ENCODE assay signal across 10 cellular contexts in genomic region chr2:172783091-172783898, GRCh38. TPM values are rescaled to one million over a fixed set of nuclear protein-coding genes. Genes with fewer than 3 reads are reported as not detected.
DNase-seq lines count a peak whose midpoint lies in the region; ATAC-seq and TF ChIP-seq lines count a peak whose summit lies in the region.
"Had no signal": no experiment of that assay in that cellular context is flagged by ENCODE, and none has a peak within 500 bp of the region (broad histone marks: within the 10 kb centered on the region; RNA-seq: fewer than 3 reads in every experiment).

No MANE protein-coding gene starts in this region.

- no peak for TF ChIP-seq EP300 in transverse colon (IDR thresholded peaks at IDR 0.05; ENCODE audit: low read depth)

- ATAC-seq in PC-3 (peak; percentile 86), HG03045 (IDR thresholded peaks at IDR 0.05; ENCODE audit: unreplicated experiment) (no peak)

- TF ChIP-seq POLR2A in transverse colon (IDR thresholded peaks at IDR 0.05): no peak

- POLR2A ChIA-PET in PC-3 (lab: Charles Lee; ENCODE audit: unreplicated experiment): no interaction called here

- H3K9ac ChIP-seq in PC-3 (ENCODE audit: low read length): no peak overlapping the region

- DNase-seq in Calu3 (peak; percentile 54), PC-3 (peak; percentile 94), endothelial cell (ENCODE audit: low spot score) (peak; percentile 7), transverse colon (no peak), Kasumi-1 (lab: John Stamatoyannopoulos, UW) (no peak), OCI-M2 (lab: John Stamatoyannopoulos, UW; ENCODE audit: unreplicated experiment) (no peak)
- DNase-seq: stimulated activated CD8-positive, alpha-beta memory T cell treated with anti-CD3 and anti-CD28 coated beads, Interleukin-4, amount 100 ng/mL, for 48 hours had no signal

- H4K20me1 ChIP-seq in PC-3 (ENCODE audit: low read length): no peaks in the 10 kb centered on the region

- H3K36me3 Mint-ChIP-seq in Calu3 (ENCODE audit: insufficient read depth, unreplicated experiment) (no peaks in the 10 kb centered on the region), endothelial cell (ENCODE audit: low read depth, unreplicated experiment) (no peaks in the 10 kb centered on the region), nephron (ENCODE audit: low read depth) (no peaks in the 10 kb centered on the region)
- H3K36me3 Mint-ChIP-seq: activated naive CD8-positive, alpha-beta T cell had no signal

- H3K9me3 ChIP-seq in PC-3 (ENCODE audit: low read length): no peaks in the 10 kb centered on the region
- no peaks in the 10 kb centered on the region for H3K9me3 ChIP-seq in transverse colon

- peak overlapping the region; percentile 6 for H3K27ac Mint-ChIP-seq in Calu3 (ENCODE audit: unreplicated experiment)
- no peak overlapping the region for H3K27ac Mint-ChIP-seq in endothelial cell (ENCODE audit: unreplicated experiment)
- H3K27ac Mint-ChIP-seq in nephron: peak overlapping the region; percentile 37 to 73 (median 41)
- H3K27ac Mint-ChIP-seq: activated naive CD8-positive, alpha-beta T cell had no signal

- H3K4me1 ChIP-seq in PC-3 (ENCODE audit: insufficient read depth, low read length): peaks cover 19% of the 10 kb centered on the region
- no peaks in the 10 kb centered on the region for H3K4me1 ChIP-seq in transverse colon

- no peak for TF ChIP-seq CTCF in Calu3 (IDR thresholded peaks at IDR 0.05; ENCODE audit: unreplicated experiment)
- TF ChIP-seq CTCF in PC-3 (conservative IDR thresholded peaks at IDR 0.05; ENCODE audit: low read depth, low read length): peak; percentile 62
- no peak for TF ChIP-seq CTCF in endothelial cell (IDR thresholded peaks at IDR 0.05; ENCODE audit: unreplicated experiment)
- no peak for TF ChIP-seq CTCF in nephron (IDR thresholded peaks at IDR 0.05; ENCODE audit: unreplicated experiment in 3 of 3)
- no peak for TF ChIP-seq CTCF in transverse colon (IDR thresholded peaks at IDR 0.05)

- H3K27me3 ChIP-seq in PC-3 (ENCODE audit: low read length) (no peaks in the 10 kb centered on the region), transverse colon (no peaks in the 10 kb centered on the region)

- CTCF ChIA-PET in Calu3 (lab: Charles Lee): no interaction called here
- CTCF ChIA-PET in PC-3 (lab: Charles Lee): no interaction called here

- H3K9me2 ChIP-seq in PC-3 (replicated peaks; ENCODE audit: low read length): no peaks in the 10 kb centered on the region

- H3K4me3 Mint-ChIP-seq in Calu3 (ENCODE audit: low read depth, unreplicated experiment) (no peak overlapping the region), endothelial cell (ENCODE audit: unreplicated experiment) (no peak overlapping the region), nephron (no peak overlapping the region)
- H3K4me3 Mint-ChIP-seq: activated naive CD8-positive, alpha-beta T cell had no signal

- no peaks in the 10 kb centered on the region for H3K9me3 Mint-ChIP-seq in Calu3 (ENCODE audit: low read depth, unreplicated experiment)
- no peaks in the 10 kb centered on the region for H3K9me3 Mint-ChIP-seq in endothelial cell (ENCODE audit: unreplicated experiment)
- no peaks in the 10 kb centered on the region for H3K9me3 Mint-ChIP-seq in nephron

- intact Hi-C loops in Calu3 (cut with micrococcal nuclease; ENCODE audit: unreplicated experiment) (no loop called here), PC-3 (cut with micrococcal nuclease) (no loop called here), transverse colon (cut with DNase I; ENCODE audit: low total_unique reads) (no loop called here)

- H3K27ac ChIP-seq in PC-3 (ENCODE audit: low read length): peak overlapping the region; percentile 6; the same call in 1 of the 2 replicates
- H3K27ac ChIP-seq in transverse colon: no peak overlapping the region

- in situ Hi-C loops in transverse colon (cut with MboI; ENCODE audit: low pct_ligation_motif_present in 1 of 4, low pct_unique_long_range_greater_than_20kb in 1 of 4, low sequenced_read_pairs in 3 of 4): no loop called here

- H3F3A ChIP-seq in PC-3 (ENCODE audit: low read length, unreplicated experiment): no peaks in the 10 kb centered on the region

- WGBS in transverse colon (ENCODE audit: low coverage in 1 of 2), 2 donors: 20 to 37% methylated on average over 1 to 9 of the region's 9 CpGs

- no peaks in the 10 kb centered on the region for H3K79me2 ChIP-seq in PC-3 (ENCODE audit: low read length)

- H3K36me3 ChIP-seq in PC-3 (ENCODE audit: low read depth, low read length): no peaks in the 10 kb centered on the region
- H3K36me3 ChIP-seq in transverse colon: no peaks in the 10 kb centered on the region

- peak overlapping the region; percentile 50; the same call in 1 of the 2 replicates for H2AFZ ChIP-seq in PC-3 (ENCODE audit: low read length)

- peak overlapping the region; percentile 48 for H3K4me2 ChIP-seq in PC-3 (ENCODE audit: low read length)

- BruUV-seq in Calu3 (replicated peaks; lab: Mats Ljungman, UMichigan) (no TSS peak), PC-3 (replicated peaks; lab: Mats Ljungman, UMichigan) (no TSS peak)

- H3K27me3 Mint-ChIP-seq in Calu3 (ENCODE audit: unreplicated experiment) (no peaks in the 10 kb centered on the region), endothelial cell (ENCODE audit: unreplicated experiment) (peaks cover 1% of the 10 kb centered on the region), nephron (ENCODE audit: low read depth) (no peaks in the 10 kb centered on the region)

- H3K4me3 ChIP-seq in PC-3 (ENCODE audit: low read length) (no peak overlapping the region), transverse colon (no peak overlapping the region)

- H3K4me1 Mint-ChIP-seq in Calu3 (ENCODE audit: low read depth, unreplicated experiment) (peaks cover 23% of the 10 kb centered on the region), endothelial cell (ENCODE audit: unreplicated experiment) (peaks cover 9% of the 10 kb centered on the region), nephron (peaks cover 11% of the 10 kb centered on the region)

RNA-seq across cellular contexts. Expression of gene RAPGEF4, which starts 47.6 kb away (rescaled TPM):
- total RNA-seq in Calu3 (2022) (0.37 and 1.8 TPM in 2 replicates), PC-3 (2014; rRNA removed) (0.87 and 2.1 TPM in 2 replicates), endothelial cell (ENCODE audit: unreplicated experiment) (7.5 TPM), transverse colon (10 to 100 TPM in 1 of 4 donors, 1 to 10 TPM in 2, not detected in 1; 1.4 to 12.3 (median 2.2) TPM)

Comparison
In these comparisons a context has a peak if more than half of its experiments do, and no peak if none do; other contexts are left out.
1. DNase-seq: peak in Calu3 (single experiment), PC-3 (single experiment) and endothelial cell (single experiment); none in transverse colon (single experiment), Kasumi-1 (0 of 2) and OCI-M2 (single experiment).